ENCODE assay signal across 14 cellular contexts in genomic region chr2:9001229-9001628, GRCh38. TPM values are rescaled to one million over a fixed set of nuclear protein-coding genes. Genes with fewer than 3 reads are reported as not detected.
DNase-seq lines count a peak whose midpoint lies in the region; ATAC-seq and TF ChIP-seq lines count a peak whose summit lies in the region.
"Had no signal": no experiment of that assay in that cellular context is flagged by ENCODE, and none has a peak within 500 bp of the region (broad histone marks: within the 10 kb centered on the region; RNA-seq: fewer than 3 reads in every experiment).

No MANE protein-coding gene starts in this region.

- H3K27me3 Mint-ChIP-seq in glutamatergic neuron (ENCODE audit: unreplicated experiment), result peaks cover 4% of the 10 kb centered on the region

- H3K27ac ChIP-seq in C4-2B (peak overlapping the region; percentile 91; the same call in 1 of the 2 replicates), VCaP (peak overlapping the region; percentile 89), body of pancreas (no peak overlapping the region)

- peak; percentile 24 for DNase-seq in HT-29 (ENCODE audit: low spot score)
- no peak for DNase-seq in glutamatergic neuron
- DNase-seq in body of pancreas, result no peak
- DNase-seq in ureter (ENCODE audit: low spot score), result no peak
- DNase-seq: activated naive CD4-positive, alpha-beta T cell treated with anti-CD3 and anti-CD28 coated beads, Interleukin-2, amount 50 U/mL, for 16 hours; NCI-H187 treated with DMSO at 0.1 percent for 48 hours; nephron progenitor cell; stimulated activated CD4-positive, alpha-beta T cell treated with anti-CD3 and anti-CD28 coated beads, Interleukin-1b, Interleukin-23, amount 100 ng/mL, for 48 hours; stimulated activated naive CD8-positive, alpha-beta T cell treated with anti-CD3 and anti-CD28 coated beads, Interleukin-15, Interleukin-2, amounts not matched to agents 100 U/mL and 50 U/mL, for 24 hours had no signal

- ATAC-seq in body of pancreas, result no peak
- no peak for ATAC-seq in HG03108 (IDR thresholded peaks at IDR 0.05; ENCODE audit: unreplicated experiment)
- ATAC-seq in GM21825 (IDR thresholded peaks at IDR 0.05; ENCODE audit: unreplicated experiment), result no peak
- ATAC-seq: stimulated activated naive CD8-positive, alpha-beta T cell treated with anti-CD3 and anti-CD28 coated beads, Interleukin-15, Interleukin-2, amounts not matched to agents 100 U/mL and 50 U/mL, for 24 hours had no signal

- TF ChIP-seq POLR2A in body of pancreas (IDR thresholded peaks at IDR 0.05), result no peak

- no peak for TF ChIP-seq CTCF in C4-2B (conservative IDR thresholded peaks at IDR 0.05)
- TF ChIP-seq CTCF in VCaP (conservative IDR thresholded peaks at IDR 0.05), result no peak
- TF ChIP-seq CTCF in glutamatergic neuron (IDR thresholded peaks at IDR 0.05; ENCODE audit: partially characterized antibody, unreplicated experiment), result no peak
- TF ChIP-seq CTCF in body of pancreas (IDR thresholded peaks at IDR 0.05), result no peak

- H3K36me3 Mint-ChIP-seq in glutamatergic neuron (ENCODE audit: unreplicated experiment), result no peaks in the 10 kb centered on the region
- H3K36me3 Mint-ChIP-seq: CD14-positive monocyte had no signal

- no peak overlapping the region for H3K27ac Mint-ChIP-seq in glutamatergic neuron (ENCODE audit: unreplicated experiment)
- H3K27ac Mint-ChIP-seq: CD14-positive monocyte, nephron progenitor cell had no signal

- H3K9me3 ChIP-seq in body of pancreas, result no peaks in the 10 kb centered on the region

- intact Hi-C loops in body of pancreas (cut with DNase I), result no loop called here

- H3K36me3 ChIP-seq in body of pancreas (replicated peaks in 1 of 2; ENCODE audit: insufficient read depth in 1 of 2, low read depth in 2 of 2), result no peaks in the 10 kb centered on the region

- peaks cover 13% of the 10 kb centered on the region for H3K4me1 ChIP-seq in body of pancreas

- no peaks in the 10 kb centered on the region for H3K27me3 ChIP-seq in body of pancreas

- peaks cover 18% of the 10 kb centered on the region for H3K4me1 Mint-ChIP-seq in glutamatergic neuron (ENCODE audit: low read depth, unreplicated experiment)

- 72 to 76% methylated on average over 5 of the region's 5 CpGs for WGBS in body of pancreas, 2 donors

- peak overlapping the region; percentile 48 for H3K4me3 Mint-ChIP-seq in glutamatergic neuron (ENCODE audit: unreplicated experiment)
- H3K4me3 Mint-ChIP-seq: CD14-positive monocyte had no signal

- H3K4me3 ChIP-seq in body of pancreas, result no peak overlapping the region

- H3K9me3 Mint-ChIP-seq in glutamatergic neuron (ENCODE audit: unreplicated experiment), result peaks cover 7% of the 10 kb centered on the region
- H3K9me3 Mint-ChIP-seq: CD14-positive monocyte had no signal

RNA-seq across cellular contexts. Expression of gene MBOAT2, which starts 2.3 kb away (rescaled TPM):
- 1.2 and 2.0 TPM in 2 replicates for total RNA-seq in HT-29 (2014; rRNA removed; shearing (Covaris generic))
- 72.5 TPM for total RNA-seq in glutamatergic neuron (ENCODE audit: unreplicated experiment)
- 10 to 100 TPM in 1 of 2 donors, 1 to 10 TPM in 1; 6.7 to 13.5 TPM for total RNA-seq in body of pancreas
- 40.7 TPM for total RNA-seq in ureter

Comparison
In these comparisons a context has a peak if more than half of its experiments do, and no peak if none do; other contexts are left out.
1. H3K27ac ChIP-seq: peak in C4-2B (single experiment) and VCaP (single experiment); none in body of pancreas (0 of 4).